In the genomic region with DNA sequence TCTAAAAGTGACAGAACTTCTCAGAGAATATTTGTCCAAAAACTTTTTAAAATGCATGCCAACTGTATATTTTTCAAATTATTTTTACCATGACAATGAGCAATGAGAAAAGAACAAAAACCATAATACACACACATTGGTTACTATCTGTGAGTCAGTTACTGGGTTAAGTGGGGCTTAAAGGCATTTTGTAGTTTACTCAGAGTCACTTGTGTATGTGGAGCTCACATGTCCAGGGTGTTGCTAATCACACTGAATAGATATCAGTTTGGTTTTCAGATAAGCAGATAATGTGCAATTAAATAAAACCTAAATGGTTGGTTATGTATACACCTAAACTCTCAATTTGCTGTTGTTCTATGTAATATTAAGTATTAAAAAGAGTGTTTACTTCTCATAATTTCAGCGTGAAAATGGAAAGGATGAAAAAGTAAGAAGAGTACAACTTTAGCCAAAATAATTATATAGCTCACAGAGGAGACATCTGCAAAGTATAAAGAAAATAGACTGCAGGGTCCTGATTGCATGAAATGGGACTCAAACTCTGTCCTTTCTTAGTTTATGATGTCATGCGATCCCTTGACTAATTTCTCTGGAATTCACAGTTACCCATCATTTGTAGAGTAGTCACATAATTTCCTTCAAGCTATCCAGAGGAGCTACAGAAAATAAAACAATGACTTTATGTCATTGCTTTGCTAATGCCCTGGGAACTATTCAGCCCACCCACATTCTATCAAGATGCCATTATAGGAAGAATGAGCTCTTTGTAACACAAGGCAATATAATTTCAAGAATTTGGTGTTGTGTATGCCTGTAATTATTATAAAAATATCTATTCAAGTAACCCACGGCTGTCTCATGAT, we compare ENCODE assay signal across 16 cellular contexts.
A peak's percentile ranks its signal among the peaks of the same experiment; 100 is the strongest.
DNase-seq lines count a peak whose midpoint lies in the region; ATAC-seq and TF ChIP-seq lines count a peak whose summit lies in the region.
"Had no signal": no experiment of that assay in that cellular context is flagged by ENCODE, and none has a peak within 500 bp of the region (broad histone marks: within the 10 kb centered on the region; RNA-seq: fewer than 3 reads in every experiment).

No MANE protein-coding gene starts in this region.

- no peak overlapping the region for H2BK5ac ChIP-seq in neuronal stem cell (ENCODE audit: low read length)

- H3K9me3 ChIP-seq in neuronal stem cell (replicated peaks in 1 of 2; ENCODE audit: control insufficient read depth in 2 of 2, insufficient read depth in 1 of 2, low read depth in 1 of 2, low read length in 2 of 2): no peaks in the 10 kb centered on the region
- H3K9me3 ChIP-seq: prostate gland, upper lobe of left lung had no signal

- no peak overlapping the region for H2AK5ac ChIP-seq in neuronal stem cell (ENCODE audit: low read depth, low read length)

- peaks cover 8% of the 10 kb centered on the region for H3K9me3 Mint-ChIP-seq in activated CD4-positive, alpha-beta T cell treated with anti-CD3 and anti-CD28 coated beads, Interleukin-2, amount 10 ng/mL, durations not matched to agents 24 days and 14 days

- H3K27me3 ChIP-seq in neuronal stem cell (ENCODE audit: control insufficient read depth in 3 of 3, insufficient read depth in 3 of 3, low read depth in 1 of 3, low read length in 3 of 3): no peaks in the 10 kb centered on the region
- H3K27me3 ChIP-seq: upper lobe of left lung had no signal

- no peak overlapping the region for H3K4me2 ChIP-seq in neuronal stem cell (ENCODE audit: insufficient read depth, low read length, poor library complexity, severe bottlenecking)

- no peaks in the 10 kb centered on the region for H3K36me3 ChIP-seq in neuronal stem cell (replicated peaks in 1 of 2; ENCODE audit: control insufficient read depth in 2 of 2, insufficient read depth in 2 of 2, low read length in 2 of 2)
- H3K36me3 ChIP-seq: prostate gland, upper lobe of left lung had no signal

- H2BK15ac ChIP-seq in neuronal stem cell (ENCODE audit: low read length): no peak overlapping the region

- TF ChIP-seq CTCF in GM10266 (IDR thresholded peaks at IDR 0.05; ENCODE audit: control insufficient read depth, insufficient read depth, low read depth, missing control alignments): no peak

- H3K27me3 Mint-ChIP-seq in activated CD4-positive, alpha-beta T cell treated with anti-CD3 and anti-CD28 coated beads, Interleukin-2, amount 10 ng/mL, durations not matched to agents 24 days and 14 days: no peaks in the 10 kb centered on the region

- H3K4ac ChIP-seq in neuronal stem cell (ENCODE audit: low read length): no peak overlapping the region

- no peak overlapping the region for H3K18ac ChIP-seq in neuronal stem cell (ENCODE audit: low read length)

- no peak overlapping the region for H3K23ac ChIP-seq in neuronal stem cell (ENCODE audit: low read depth, low read length, poor library complexity)

- ATAC-seq in GM21717 (IDR thresholded peaks at IDR 0.05; ENCODE audit: unreplicated experiment): no peak
- ATAC-seq: left colon had no signal

- H3K14ac ChIP-seq in neuronal stem cell (ENCODE audit: low read length): no peak overlapping the region

- H3K4me3 Mint-ChIP-seq in activated CD4-positive, alpha-beta T cell treated with anti-CD3 and anti-CD28 coated beads, Interleukin-2, amount 10 ng/mL, durations not matched to agents 24 days and 14 days: no peak overlapping the region
- H3K4me3 Mint-ChIP-seq: activated naive CD4-positive, alpha-beta T cell treated with anti-CD3 and anti-CD28 coated beads for 36 hours had no signal

- intact Hi-C loops in activated CD4-positive, alpha-beta T cell treated with anti-CD3 and anti-CD28 coated beads, Interleukin-2, amount 10 ng/mL, durations not matched to agents 24 days and 14 days (cut with micrococcal nuclease): no loop called here

- H3K4me1 ChIP-seq in neuronal stem cell (ENCODE audit: control insufficient read depth in 2 of 2, insufficient read depth in 1 of 2, low read depth in 1 of 2, low read length in 2 of 2): peaks cover 6 to 13% of the 10 kb centered on the region in 2 donors
- H3K4me1 ChIP-seq: prostate gland, upper lobe of left lung had no signal

- no peak overlapping the region for H3K27ac ChIP-seq in neuronal stem cell (replicated peaks; ENCODE audit: low read length)
- H3K27ac ChIP-seq: prostate gland, SK-N-MC, upper lobe of left lung had no signal

- no peak overlapping the region for H4K91ac ChIP-seq in neuronal stem cell (ENCODE audit: low read depth, low read length, poor library complexity)

- H2BK120ac ChIP-seq in neuronal stem cell (ENCODE audit: low read depth, low read length): no peak overlapping the region

- H2BK12ac ChIP-seq in neuronal stem cell (ENCODE audit: low read length): no peak overlapping the region

- H4K8ac ChIP-seq in neuronal stem cell (ENCODE audit: low read depth, low read length): no peak overlapping the region

- no peak overlapping the region for H3K4me3 ChIP-seq in neuronal stem cell (ENCODE audit: low read length in 2 of 2)
- H3K4me3 ChIP-seq: prostate gland, SK-N-MC, upper lobe of left lung had no signal

- DNase-seq in AG20443 (ENCODE audit: low spot score) (peak; percentile 59), NCI-H226 (peak; percentile 69), dermis blood vessel endothelial cell (peak; percentile 60), neuronal stem cell (ENCODE audit: low spot score) (peak; percentile 17), GM10266 (ENCODE audit: extremely low spot score) (no peak)
- DNase-seq in activated CD4-positive, alpha-beta T cell treated with anti-CD3 and anti-CD28 coated beads, Interleukin-2, amount 10 ng/mL, durations not matched to agents 24 days and 14 days: no peak
- DNase-seq in stimulated activated CD8-positive, alpha-beta memory T cell treated with anti-CD3 and anti-CD28 coated beads, Interleukin-4, amount 100 ng/mL, for 48 hours: no peak
- DNase-seq: activated CD4-positive, alpha-beta T cell treated with anti-CD3 and anti-CD28 coated beads for 4 hours; activated naive CD4-positive, alpha-beta T cell treated with anti-CD3 and anti-CD28 coated beads for 36 hours; effector memory CD4-positive, alpha-beta T cell; KBM-7; left colon; upper lobe of left lung had no signal

- no peak overlapping the region for H3K9ac ChIP-seq in neuronal stem cell (ENCODE audit: low read depth, low read length, poor library complexity)

- H2AFZ ChIP-seq in neuronal stem cell (ENCODE audit: low read length): no peak overlapping the region

- no peaks in the 10 kb centered on the region for H3K36me3 Mint-ChIP-seq in activated CD4-positive, alpha-beta T cell treated with anti-CD3 and anti-CD28 coated beads, Interleukin-2, amount 10 ng/mL, durations not matched to agents 24 days and 14 days (ENCODE audit: low read depth)

- no peaks in the 10 kb centered on the region for H3K79me1 ChIP-seq in neuronal stem cell (ENCODE audit: low read depth, low read length)

- no peak overlapping the region for H3K27ac Mint-ChIP-seq in activated CD4-positive, alpha-beta T cell treated with anti-CD3 and anti-CD28 coated beads, Interleukin-2, amount 10 ng/mL, durations not matched to agents 24 days and 14 days
- H3K27ac Mint-ChIP-seq: activated naive CD4-positive, alpha-beta T cell treated with anti-CD3 and anti-CD28 coated beads for 36 hours had no signal

- no peaks in the 10 kb centered on the region for H3K4me1 Mint-ChIP-seq in activated CD4-positive, alpha-beta T cell treated with anti-CD3 and anti-CD28 coated beads, Interleukin-2, amount 10 ng/mL, durations not matched to agents 24 days and 14 days

- WGBS in neuronal stem cell (ENCODE audit: extremely low coverage in 2 of 2, insufficient read length in 2 of 2, insufficient replicate concordance in 1 of 2), 2 donors: no CpG with 5 or more reads among the region's 3 CpGs

Comparison
In these comparisons a context has a peak if more than half of its experiments do, and no peak if none do; other contexts are left out.
1. DNase-seq: peak in AG20443 (single experiment), NCI-H226 (single experiment), dermis blood vessel endothelial cell (single experiment) and neuronal stem cell (single experiment); none in activated CD4-positive, alpha-beta T cell treated with anti-CD3 and anti-CD28 coated beads, Interleukin-2, amount 10 ng/mL, durations not matched to agents 24 days and 14 days (single experiment), stimulated activated CD8-positive, alpha-beta memory T cell treated with anti-CD3 and anti-CD28 coated beads, Interleukin-4, amount 100 ng/mL, for 48 hours (single experiment) and GM10266 (single experiment).